ENCODE assay signal across 22 cellular contexts in genomic region chr14:104107101-104107581, GRCh38. TPM values are rescaled to one million over a fixed set of nuclear protein-coding genes. Genes with fewer than 3 reads are reported as not detected.
A peak's percentile ranks its signal among the peaks of the same experiment; 100 is the strongest.
DNase-seq lines count a peak whose midpoint lies in the region; TF ChIP-seq lines count a peak whose summit lies in the region.
"Had no signal": no experiment of that assay in that cellular context is flagged by ENCODE, and none has a peak within 500 bp of the region (broad histone marks: within the 10 kb centered on the region; RNA-seq: fewer than 3 reads in every experiment).

No MANE protein-coding gene starts in this region.

- H3K27ac ChIP-seq in esophagus squamous epithelium = peak overlapping the region; percentile 72 to 93 (median 85)
- H3K27ac ChIP-seq: thoracic aorta had no signal

- H3K27me3 ChIP-seq in H7 (ENCODE audit: control insufficient read depth, insufficient read depth, low read length) (no peaks in the 10 kb centered on the region), esophagus squamous epithelium (peaks cover 0 to 10% (median 0%) of the 10 kb centered on the region in 4 donors), BE2C (no peaks in the 10 kb centered on the region)

- CTCF ChIA-PET in Calu3 (lab: Charles Lee) = no interaction called here

- no TSS peak for BruUV-seq in Calu3 (replicated peaks; lab: Mats Ljungman, UMichigan)

- H3K9me3 Mint-ChIP-seq in Calu3 (ENCODE audit: low read depth, unreplicated experiment) = no peaks in the 10 kb centered on the region
- H3K9me3 Mint-ChIP-seq: activated B cell treated with CpG ODN at 0.5 μM for 24 hours; activated CD4-positive, alpha-beta memory T cell treated with anti-CD3 and anti-CD28 coated beads, Interleukin-2, amount 10 ng/mL, durations not matched to agents 7 days and 5 days; effector memory CD8-positive, alpha-beta T cell; IgD-negative memory B cell; stimulated activated naive B cell treated with anti-CD40 and anti-IgM and Interleukin-4, amounts not matched to agents 10 μg/mL and 1 μg/mL and 100 μg/mL, for 72 hours had no signal

- DNase-seq in Calu3 (peak; percentile 0), H7 (peak; percentile 52), esophagus squamous epithelium (lab: John Stamatoyannopoulos, UW) (no peak), posterior vena cava (ENCODE audit: low spot score) (peak; percentile 66), BE2C (no peak), HuH-7 (ENCODE audit: low spot score) (no peak), NCI-H2029 treated with DMSO at 0.1 percent for 48 hours (lab: John Stamatoyannopoulos, UW) (no peak)
- DNase-seq: activated B cell treated with CpG ODN at 0.5 μM for 24 hours; activated CD4-positive, alpha-beta memory T cell treated with anti-CD3 and anti-CD28 coated beads, Interleukin-2, amount 10 ng/mL, durations not matched to agents 7 days and 5 days; activated gamma-delta T cell; activated T-cell treated with anti-CD3 and anti-CD28 coated beads for 4 hours; amniotic stem cell; effector memory CD8-positive, alpha-beta T cell; mammary epithelial cell; NCI-H1105; NCI-H1930; NCI-H748 treated with DMSO at 0.1 percent for 48 hours; stimulated activated CD4-positive, alpha-beta T cell treated with anti-CD3 and anti-CD28 coated beads, Interleukin-4, amount 100 ng/mL, for 24 hours; stimulated activated naive B cell treated with anti-CD40 and anti-IgM and Interleukin-4, amounts not matched to agents 10 μg/mL and 1 μg/mL and 100 μg/mL, for 72 hours; T-helper 9 cell had no signal

- no peak overlapping the region for H3K27ac Mint-ChIP-seq in Calu3 (ENCODE audit: unreplicated experiment)
- H3K27ac Mint-ChIP-seq: activated B cell treated with CpG ODN at 0.5 μM for 24 hours; activated CD4-positive, alpha-beta memory T cell treated with anti-CD3 and anti-CD28 coated beads, Interleukin-2, amount 10 ng/mL, durations not matched to agents 7 days and 5 days; effector memory CD8-positive, alpha-beta T cell; IgD-negative memory B cell; stimulated activated naive B cell treated with anti-CD40 and anti-IgM and Interleukin-4, amounts not matched to agents 10 μg/mL and 1 μg/mL and 100 μg/mL, for 72 hours had no signal

- H3K27me3 Mint-ChIP-seq in Calu3 (ENCODE audit: unreplicated experiment) = peaks cover 3% of the 10 kb centered on the region
- H3K27me3 Mint-ChIP-seq: activated CD4-positive, alpha-beta memory T cell treated with anti-CD3 and anti-CD28 coated beads, Interleukin-2, amount 10 ng/mL, durations not matched to agents 7 days and 5 days had no signal

- TF ChIP-seq CTCF in Calu3 (IDR thresholded peaks at IDR 0.05; ENCODE audit: unreplicated experiment) (no peak), esophagus squamous epithelium (IDR thresholded peaks at IDR 0.05) (no peak), BE2C (IDR thresholded peaks at IDR 0.05; ENCODE audit: low read depth, low read length) (no peak)

- H3K36me3 ChIP-seq in H7 (replicated peaks; ENCODE audit: control insufficient read depth, insufficient read depth, low read length) (no peaks in the 10 kb centered on the region), esophagus squamous epithelium (no peaks in the 10 kb centered on the region), BE2C (no peaks in the 10 kb centered on the region)
- H3K36me3 ChIP-seq: thoracic aorta had no signal

- intact Hi-C loops in Calu3 (cut with micrococcal nuclease; ENCODE audit: unreplicated experiment) = no loop called here
- intact Hi-C loops in esophagus squamous epithelium (cut with DNase I) = no loop called here
- intact Hi-C loops in posterior vena cava (cut with DNase I) = no loop called here

- no peaks in the 10 kb centered on the region for H3K9me3 ChIP-seq in esophagus squamous epithelium
- H3K9me3 ChIP-seq in BE2C = no peaks in the 10 kb centered on the region
- H3K9me3 ChIP-seq: thoracic aorta had no signal

- no peak for TF ChIP-seq POLR2A in esophagus squamous epithelium (IDR thresholded peaks at IDR 0.05)

- no peaks in the 10 kb centered on the region for H3K36me3 Mint-ChIP-seq in Calu3 (ENCODE audit: insufficient read depth, unreplicated experiment)
- H3K36me3 Mint-ChIP-seq: IgD-negative memory B cell; stimulated activated naive B cell treated with anti-CD40 and anti-IgM and Interleukin-4, amounts not matched to agents 10 μg/mL and 1 μg/mL and 100 μg/mL, for 72 hours had no signal

- H3K4me1 ChIP-seq in esophagus squamous epithelium (peaks cover 42 to 99% (median 45%) of the 10 kb centered on the region in 3 donors), BE2C (no peaks in the 10 kb centered on the region; the same call in 1 of the 2 replicates)

- H3K4me1 Mint-ChIP-seq in Calu3 (ENCODE audit: low read depth, unreplicated experiment) = no peaks in the 10 kb centered on the region
- H3K4me1 Mint-ChIP-seq: activated B cell treated with CpG ODN at 0.5 μM for 24 hours; activated CD4-positive, alpha-beta memory T cell treated with anti-CD3 and anti-CD28 coated beads, Interleukin-2, amount 10 ng/mL, durations not matched to agents 7 days and 5 days; IgD-negative memory B cell; stimulated activated naive B cell treated with anti-CD40 and anti-IgM and Interleukin-4, amounts not matched to agents 10 μg/mL and 1 μg/mL and 100 μg/mL, for 72 hours had no signal

- 81 to 88% methylated on average over 1 to 4 of the region's 19 CpGs for WGBS in esophagus squamous epithelium, 2 donors

- H3K4me3 ChIP-seq in H7 (ENCODE audit: insufficient read depth, low read depth, low read length) (no peak overlapping the region), esophagus squamous epithelium (peak overlapping the region in 1 of 4 donors; percentile 31), BE2C (ENCODE audit: low read depth, low read length) (no peak overlapping the region)
- H3K4me3 ChIP-seq: thoracic aorta had no signal

- no peak overlapping the region for H3K4me3 Mint-ChIP-seq in Calu3 (ENCODE audit: low read depth, unreplicated experiment)
- H3K4me3 Mint-ChIP-seq: activated B cell treated with CpG ODN at 0.5 μM for 24 hours; activated CD4-positive, alpha-beta memory T cell treated with anti-CD3 and anti-CD28 coated beads, Interleukin-2, amount 10 ng/mL, durations not matched to agents 7 days and 5 days; effector memory CD8-positive, alpha-beta T cell; IgD-negative memory B cell; stimulated activated naive B cell treated with anti-CD40 and anti-IgM and Interleukin-4, amounts not matched to agents 10 μg/mL and 1 μg/mL and 100 μg/mL, for 72 hours had no signal

RNA-seq across cellular contexts. Expression of gene ASPG, which starts 21.6 kb away (rescaled TPM):
- not detected in 2 replicates for total RNA-seq in Calu3 (2022)
- 0.17 and 2.9 TPM in 2 replicates for total RNA-seq in H7 (2014; rRNA removed; shearing (Covaris generic))
- 10 to 100 TPM; 12.2 to 78.2 (median 40.8) TPM for total RNA-seq in esophagus squamous epithelium
- total RNA-seq in posterior vena cava = 1 to 10 TPM; 1.3 to 3.2 TPM
- not detected for polyA plus RNA-seq in BE2C (2012; ENCODE audit: insufficient read depth, insufficient read length, low read depth)
- total RNA-seq: activated B cell treated with CpG ODN at 0.5 μM for 24 hours; activated CD4-positive, alpha-beta memory T cell treated with anti-CD3 and anti-CD28 coated beads, Interleukin-2, amount 10 ng/mL, durations not matched to agents 7 days and 5 days had no signal
- polyA plus RNA-seq: IgD-negative memory B cell, mammary epithelial cell had no signal

RNA-seq across cellular contexts. Expression of gene KIF26A, which starts 31.2 kb away (rescaled TPM):
- total RNA-seq in Calu3 (2022) (0.07 TPM in 2 replicates), esophagus squamous epithelium (1 to 10 TPM in 2 of 4 donors, under 1 TPM in 2; 0.80 to 2.7 (median 0.96) TPM), posterior vena cava (1 to 10 TPM; 5.0 to 6.9 TPM)
- 59.2 and 61.0 TPM in 2 replicates for total RNA-seq in H7 (2014; rRNA removed; shearing (Covaris generic))
- 87.1 TPM for polyA plus RNA-seq in BE2C (2012; ENCODE audit: insufficient read depth, insufficient read length, low read depth)
- total RNA-seq: activated B cell treated with CpG ODN at 0.5 μM for 24 hours had no signal
- polyA plus RNA-seq: IgD-negative memory B cell had no signal

Comparison
In these comparisons a context has a peak if more than half of its experiments do, and no peak if none do; other contexts are left out.
1. DNase-seq: peak in Calu3 (single experiment), H7 (single experiment) and posterior vena cava (single experiment); none in esophagus squamous epithelium (single experiment), BE2C (single experiment), HuH-7 (single experiment) and NCI-H2029 treated with DMSO at 0.1 percent for 48 hours (single experiment).